ENCODE assay signal across 10 cellular contexts in genomic region chr20:58636983-58637421, GRCh38. TPM values are rescaled to one million over a fixed set of nuclear protein-coding genes. Genes with fewer than 3 reads are reported as not detected.
DNase-seq lines count a peak whose midpoint lies in the region; ATAC-seq and TF ChIP-seq lines count a peak whose summit lies in the region.
"Had no signal": no experiment of that assay in that cellular context is flagged by ENCODE, and none has a peak within 500 bp of the region (broad histone marks: within the 10 kb centered on the region; RNA-seq: fewer than 3 reads in every experiment).

No MANE protein-coding gene starts in this region.

- TF ChIP-seq CTCF in WERI-Rb-1 (IDR thresholded peaks at IDR 0.05; ENCODE audit: low read depth, low read length) (peak; percentile 45; the same call in 1 of the 2 replicates), left ventricle myocardium inferior (IDR thresholded peaks at IDR 0.05; ENCODE audit: borderline replicate concordance) (peak; percentile 12), smooth muscle cell (IDR thresholded peaks at IDR 0.05; ENCODE audit: borderline replicate concordance, insufficient read depth, poor library complexity, severe bottlenecking) (peak; percentile 17)

- peaks cover 4% of the 10 kb centered on the region for H3K4me1 ChIP-seq in left ventricle myocardium inferior
- H3K4me1 ChIP-seq in smooth muscle cell (ENCODE audit: low read depth): no peaks in the 10 kb centered on the region

- no peaks in the 10 kb centered on the region for H3K79me2 ChIP-seq in smooth muscle cell (ENCODE audit: low read depth)

- no peaks in the 10 kb centered on the region for H3K36me3 ChIP-seq in WERI-Rb-1
- H3K36me3 ChIP-seq in left ventricle myocardium inferior: no peaks in the 10 kb centered on the region
- no peaks in the 10 kb centered on the region for H3K36me3 ChIP-seq in smooth muscle cell (ENCODE audit: low read depth)

- peaks cover 4% of the 10 kb centered on the region for H3F3A ChIP-seq in smooth muscle cell (ENCODE audit: low read depth)

- no peaks in the 10 kb centered on the region for H3K36me3 Mint-ChIP-seq in activated naive CD4-positive, alpha-beta T cell treated with anti-CD3 and anti-CD28 coated beads, Interleukin-2, amount 50 U/mL, for 24 hours

- H3K4me3 ChIP-seq in WERI-Rb-1 (ENCODE audit: low read depth, low read length) (no peak overlapping the region), left ventricle myocardium inferior (no peak overlapping the region), smooth muscle cell (no peak overlapping the region)

- no peaks in the 10 kb centered on the region for H4K20me1 ChIP-seq in smooth muscle cell (ENCODE audit: low read depth)

- intact Hi-C loops in left ventricle myocardium inferior (cut with micrococcal nuclease): no loop called here

- peak overlapping the region; percentile 19 for H3K4me3 Mint-ChIP-seq in activated naive CD4-positive, alpha-beta T cell treated with anti-CD3 and anti-CD28 coated beads, Interleukin-2, amount 50 U/mL, for 24 hours

- H3K27me3 Mint-ChIP-seq in activated naive CD4-positive, alpha-beta T cell treated with anti-CD3 and anti-CD28 coated beads, Interleukin-2, amount 50 U/mL, for 24 hours: no peaks in the 10 kb centered on the region

- H3K27me3 ChIP-seq in WERI-Rb-1 (ENCODE audit: insufficient read depth, low read depth, severe bottlenecking) (no peaks in the 10 kb centered on the region), left ventricle myocardium inferior (ENCODE audit: low read depth) (peaks cover 58% of the 10 kb centered on the region), smooth muscle cell (ENCODE audit: low read depth) (no peaks in the 10 kb centered on the region)

- 71% methylated on average over 8 of the region's 8 CpGs for WGBS in smooth muscle cell (ENCODE audit: low lambda C conversion rate)

- H2AFZ ChIP-seq in smooth muscle cell (ENCODE audit: low read depth): no peak overlapping the region

- H3K9ac ChIP-seq in smooth muscle cell (ENCODE audit: low read depth): no peak overlapping the region

- H3K4me2 ChIP-seq in smooth muscle cell: no peak overlapping the region

- no peaks in the 10 kb centered on the region for H3K9me3 ChIP-seq in WERI-Rb-1 (ENCODE audit: severe bottlenecking)
- H3K9me3 ChIP-seq in left ventricle myocardium inferior (replicated peaks): no peaks in the 10 kb centered on the region
- H3K9me3 ChIP-seq in smooth muscle cell (replicated peaks; ENCODE audit: low read depth): no peaks in the 10 kb centered on the region

- no peaks in the 10 kb centered on the region for H3K9me3 Mint-ChIP-seq in activated naive CD4-positive, alpha-beta T cell treated with anti-CD3 and anti-CD28 coated beads, Interleukin-2, amount 50 U/mL, for 24 hours

- no peak for ATAC-seq in HG03045 (IDR thresholded peaks at IDR 0.05; ENCODE audit: unreplicated experiment)

- no peak for DNase-seq in activated naive CD4-positive, alpha-beta T cell treated with Interleukin-2 at 50 U/mL for 16 hours
- DNase-seq in WERI-Rb-1 (no peak), left ventricle myocardium inferior (no peak), smooth muscle cell (lab: John Stamatoyannopoulos, UW; ENCODE audit: unreplicated experiment) (no peak), RKO (ENCODE audit: low spot score) (no peak), mucosa of gallbladder (ENCODE audit: low spot score) (no peak)
- DNase-seq: activated gamma-delta T cell treated with Interleukin-2 at 50 U/mL for 16 hours, COR-L47 had no signal

- H3K4me1 Mint-ChIP-seq in activated naive CD4-positive, alpha-beta T cell treated with anti-CD3 and anti-CD28 coated beads, Interleukin-2, amount 50 U/mL, for 24 hours: peaks cover 38% of the 10 kb centered on the region

- peak overlapping the region; percentile 94 for H3K27ac Mint-ChIP-seq in activated naive CD4-positive, alpha-beta T cell treated with anti-CD3 and anti-CD28 coated beads, Interleukin-2, amount 50 U/mL, for 24 hours

- H3K27ac ChIP-seq in WERI-Rb-1 (no peak overlapping the region), left ventricle myocardium inferior (replicated peaks) (no peak overlapping the region), smooth muscle cell (ENCODE audit: low read depth) (no peak overlapping the region)

RNA-seq across cellular contexts. Expression of gene STX16, which starts 14.1 kb away (rescaled TPM):
- total RNA-seq in left ventricle myocardium inferior: 28.0 TPM
- 31.3 and 35.8 TPM in 2 replicates for total RNA-seq in smooth muscle cell
- 22.5 and 38.0 TPM in 2 replicates for polyA plus RNA-seq in smooth muscle cell
- 63.7 TPM for total RNA-seq in mucosa of gallbladder

RNA-seq across cellular contexts. Expression of gene NPEPL1, which starts 55.6 kb away (rescaled TPM):
- total RNA-seq in left ventricle myocardium inferior (33.6 TPM), smooth muscle cell (12.1 and 17.7 TPM in 2 replicates), mucosa of gallbladder (39.1 TPM)
- polyA plus RNA-seq in smooth muscle cell: 32.9 and 46.7 TPM in 2 replicates
